ENCODE assay signal across 37 cellular contexts in the genomic region with DNA sequence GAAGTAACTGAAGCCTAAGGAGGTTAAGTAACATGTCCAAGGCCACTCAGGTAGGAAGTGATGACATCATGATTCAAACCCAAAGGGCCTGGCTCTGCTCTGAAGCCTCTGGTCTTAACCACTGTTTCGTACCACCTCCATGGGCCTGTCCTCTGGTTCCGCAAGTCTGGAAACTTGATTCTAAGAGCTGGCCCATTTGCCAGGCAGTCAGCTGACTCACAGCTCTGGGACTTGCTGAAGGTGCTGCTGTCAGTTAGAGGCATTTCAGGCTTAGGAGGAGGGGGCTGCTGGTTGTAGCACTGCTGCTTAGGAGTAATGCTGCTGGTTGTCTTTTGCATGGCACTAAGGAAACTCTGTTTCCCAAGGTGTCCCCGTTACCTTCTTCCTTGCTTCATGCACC. TPM values are rescaled to one million over a fixed set of nuclear protein-coding genes. Genes with fewer than 3 reads are reported as not detected.
"Had no signal": no experiment of that assay in that cellular context is flagged by ENCODE, and none has a peak within 500 bp of the region (broad histone marks: within the 10 kb centered on the region; RNA-seq: fewer than 3 reads in every experiment).

No MANE protein-coding gene starts in this region.

- H3K27me3 ChIP-seq: adrenal gland, body of pancreas, brain microvascular endothelial cell had no signal

- ATAC-seq: activated CD8-positive, alpha-beta T cell treated with anti-CD3 and anti-CD28 coated beads for 36 hours; activated naive CD4-positive, alpha-beta T cell treated with anti-CD3 and anti-CD28 coated beads, Interleukin-2, amount 50 U/mL, for 72 hours; activated T-cell treated with anti-CD3 and anti-CD28 coated beads, Interleukin-2, amount 50 U/mL, for 4 hours; activated T-cell treated with anti-CD3 and anti-CD28 coated beads, Interleukin-2, amount 50 U/mL, for 72 hours; activated T-helper 17 cell treated with anti-CD3 and anti-CD28 coated beads, Interleukin-2, amount 50 U/mL, for 72 hours; body of pancreas had no signal

- H3K4me3 ChIP-seq: adrenal gland, body of pancreas, breast epithelium, cardiac muscle cell had no signal

- FAIRE-seq: astrocyte, TTC549 had no signal

- H3K4me1 ChIP-seq: adrenal gland, body of pancreas, breast epithelium had no signal

- H3K9me3 ChIP-seq: adrenal gland, body of pancreas, breast epithelium had no signal

- DNase-seq: activated B cell treated with CpG ODN at 0.5 μM for 24 hours; activated CD4-positive, alpha-beta memory T cell treated with anti-CD3 and anti-CD28 coated beads for 36 hours; activated CD4-positive, alpha-beta T cell treated with anti-CD3 and anti-CD28 coated beads for 4 hours; activated CD4-positive, alpha-beta T cell treated with anti-CD3 and anti-CD28 coated beads, Interleukin-2, amount 10 ng/mL, durations not matched to agents 24 days and 14 days; activated CD4-positive, alpha-beta T cell treated with anti-CD3 and anti-CD28 coated beads, Interleukin-2, amount 50 U/mL, for 1 hour; activated CD4-positive, alpha-beta T cell treated with anti-CD3 and anti-CD28 coated beads, Interleukin-2, amount 50 U/mL, for 4 hours; activated CD4-positive, CD25-positive, alpha-beta regulatory T cell treated with anti-CD3 and anti-CD28 coated beads, Interleukin-2, amount 50 U/mL, for 72 hours; activated CD8-positive, alpha-beta memory T cell treated with anti-CD3 and anti-CD28 coated beads, Interleukin-2, amount 50 U/mL, for 4 hours; activated CD8-positive, alpha-beta T cell treated with anti-CD3 and anti-CD28 coated beads for 36 hours; activated gamma-delta T cell treated with Interleukin-2 at 50 U/mL for 16 hours; activated naive CD4-positive, alpha-beta T cell; activated naive CD4-positive, alpha-beta T cell treated with anti-CD3 and anti-CD28 coated beads for 36 hours; activated naive CD4-positive, alpha-beta T cell treated with anti-CD3 and anti-CD28 coated beads, Interleukin-2, amount 50 U/mL, for 16 hours; activated naive CD8-positive, alpha-beta T cell treated with anti-CD3 and anti-CD28 coated beads for 36 hours; activated T-cell treated with anti-CD3 and anti-CD28 coated beads for 4 hours; activated T-cell treated with anti-CD3 and anti-CD28 coated beads, Interleukin-2, amount 50 U/mL, for 1 hour; activated T-cell treated with anti-CD3 and anti-CD28 coated beads, Interleukin-2, amount 50 U/mL, for 4 hours; activated T-cell treated with anti-CD3 and anti-CD28 coated beads, Interleukin-2, amount 50 U/mL, for 72 hours; adrenal gland; amniotic stem cell; aorta; body of pancreas; brain microvascular endothelial cell; cerebellar nuclear complex; SW 1271; T-helper 1 cell; T-helper 2 cell; T-helper 9 cell had no signal

- H3K27ac ChIP-seq: adrenal gland, body of pancreas, brain microvascular endothelial cell, breast epithelium, cardiac muscle cell, VCaP had no signal

- H3K36me3 ChIP-seq: adrenal gland, brain microvascular endothelial cell, breast epithelium, cardiac muscle cell had no signal

RNA-seq across cellular contexts. Expression of a gene that starts 7.9 kb away (rescaled TPM):
- total RNA-seq: activated B cell treated with CpG ODN at 0.5 μM for 24 hours; activated CD4-positive, alpha-beta memory T cell treated with anti-CD3 and anti-CD28 coated beads for 36 hours; activated CD4-positive, alpha-beta T cell treated with anti-CD3 and anti-CD28 coated beads, Interleukin-2, amount 10 ng/mL, durations not matched to agents 24 days and 14 days; activated CD8-positive, alpha-beta memory T cell treated with anti-CD3 and anti-CD28 coated beads for 36 hours; activated CD8-positive, alpha-beta T cell treated with anti-CD3 and anti-CD28 coated beads for 36 hours; activated naive CD4-positive, alpha-beta T cell treated with anti-CD3 and anti-CD28 coated beads for 36 hours; activated naive CD4-positive, alpha-beta T cell treated with anti-CD3 and anti-CD28 coated beads, Interleukin-2, amount 50 U/mL, for 72 hours; activated naive CD8-positive, alpha-beta T cell treated with anti-CD3 and anti-CD28 coated beads for 36 hours; activated T-cell treated with anti-CD3 and anti-CD28 coated beads, Interleukin-2, amount 50 U/mL, for 4 hours; activated T-cell treated with anti-CD3 and anti-CD28 coated beads, Interleukin-2, amount 50 U/mL, for 72 hours; activated T-helper 1 cell treated with anti-CD3 and anti-CD28 coated beads, Interleukin-12 subunit alpha, Interleukin-12 subunit beta, Interleukin-2, Interleukin-4 antibody, amounts not matched to agents 30 ng/mL and 10 ng/mL and 1 ng/mL, durations not matched to agents 14 hours and 24 hours and 36 hours; activated T-helper 17 cell treated with anti-CD3 and anti-CD28 coated beads, Interleukin-2, amount 50 U/mL, for 72 hours had no signal
